8 cellular contexts compared by ENCODE assay signal in the genomic region with DNA sequence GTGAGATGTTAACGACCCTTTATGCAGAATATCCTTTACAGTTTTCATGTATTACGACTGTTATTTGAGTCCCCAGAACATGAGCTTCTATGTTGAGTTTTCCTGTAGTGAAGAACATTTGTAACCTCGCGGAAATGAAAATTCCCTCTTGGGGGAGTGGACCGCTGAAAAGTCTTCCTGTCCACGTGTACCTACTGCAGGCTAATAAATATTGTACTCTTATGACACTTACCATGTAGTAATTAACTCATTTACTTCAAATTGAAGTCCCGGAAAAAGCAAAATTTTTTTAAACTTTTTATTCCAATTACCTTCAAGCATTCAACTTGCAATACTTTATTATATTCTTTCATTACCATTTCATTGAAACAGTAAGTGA. TPM values are rescaled to one million over a fixed set of nuclear protein-coding genes. Genes with fewer than 3 reads are reported as not detected.
DNase-seq lines count a peak whose midpoint lies in the region; ATAC-seq, FAIRE-seq and TF ChIP-seq lines count a peak whose summit lies in the region.

No MANE protein-coding gene starts in this region.

- H3K4me1 ChIP-seq in kidney (ENCODE audit: control insufficient read depth in 1 of 2, insufficient read depth in 1 of 2, low read depth in 1 of 2, low read length in 2 of 2): peaks cover 0 to 22% of the 10 kb centered on the region in 2 donors
- H3K4me1 ChIP-seq in thymus (ENCODE audit: control insufficient read depth, insufficient read depth, low read length): peaks cover 13% of the 10 kb centered on the region

- H3K36me3 Mint-ChIP-seq in activated CD4-positive, alpha-beta T cell treated with anti-CD3 and anti-CD28 coated beads, Interleukin-2, amount 10 ng/mL, durations not matched to agents 7 days and 5 days (ENCODE audit: low read depth): peaks cover 2% of the 10 kb centered on the region
- H3K36me3 Mint-ChIP-seq in activated naive CD4-positive, alpha-beta T cell treated with anti-CD3 and anti-CD28 coated beads, Interleukin-2, amount 50 U/mL, for 72 hours: peaks cover 15 to 23% of the 10 kb centered on the region in 2 donors

- H3K36me3 ChIP-seq in kidney (ENCODE audit: control insufficient read depth in 1 of 2, insufficient read depth in 2 of 2, low read length in 2 of 2) (no peaks in the 10 kb centered on the region), thymus (ENCODE audit: control insufficient read depth, insufficient read depth) (no peaks in the 10 kb centered on the region)

- peaks cover 36% of the 10 kb centered on the region for H3K4me1 Mint-ChIP-seq in activated CD4-positive, alpha-beta T cell treated with anti-CD3 and anti-CD28 coated beads, Interleukin-2, amount 10 ng/mL, durations not matched to agents 7 days and 5 days

- POLR2A ChIA-PET in activated CD4-positive, alpha-beta T cell treated with anti-CD3 and anti-CD28 coated beads, Interleukin-2, amount 10 ng/mL, durations not matched to agents 7 days and 5 days (lab: Charles Lee): no interaction called here

- peak overlapping the region; percentile 62 to 78 for H3K9ac ChIP-seq in kidney (ENCODE audit: low read length in 2 of 2)

- H3K4me3 ChIP-seq in kidney (ENCODE audit: low read length in 2 of 2) (peak overlapping the region; percentile 94 to 98), thymus (ENCODE audit: low read length) (peak overlapping the region; percentile 77)

- intact Hi-C loops in kidney (cut with DNase I): no loop called here

- WGBS in thymus: 4% methylated on average over 7 of the region's 7 CpGs

- H3K27ac ChIP-seq in kidney (ENCODE audit: low read depth in 2 of 2, low read length in 2 of 2) (no peak overlapping the region), thymus (ENCODE audit: low read depth) (peak overlapping the region; percentile 21)

- FAIRE-seq in kidney (lab: Jason Lieb, UNC): no peak

- no peaks in the 10 kb centered on the region for H3K27me3 Mint-ChIP-seq in activated CD4-positive, alpha-beta T cell treated with anti-CD3 and anti-CD28 coated beads, Interleukin-2, amount 10 ng/mL, durations not matched to agents 7 days and 5 days

- no peaks in the 10 kb centered on the region for H3K27me3 ChIP-seq in thymus (ENCODE audit: control insufficient read depth, insufficient read depth)

- TF ChIP-seq CTCF in kidney (IDR thresholded peaks at IDR 0.05; ENCODE audit: borderline replicate concordance, extremely low read depth, insufficient read depth): no peak

- DNase-seq in activated CD4-positive, alpha-beta T cell treated with anti-CD3 and anti-CD28 coated beads, Interleukin-2, amount 10 ng/mL, durations not matched to agents 7 days and 5 days: no peak
- no peak for DNase-seq in activated CD4-positive, alpha-beta T cell treated with anti-CD3 and anti-CD28 coated beads, Interleukin-2, amount 50 U/mL, for 4 hours
- no peak for DNase-seq in activated naive CD4-positive, alpha-beta T cell treated with anti-CD3 and anti-CD28 coated beads, Interleukin-2, amount 50 U/mL, for 72 hours (ENCODE audit: low spot score in 2 of 2)
- DNase-seq in kidney: no peak
- DNase-seq in SW 1271 (lab: John Stamatoyannopoulos, UW): no peak
- DNase-seq in NCI-H526 treated with DMSO at 0.1 percent for 48 hours (lab: John Stamatoyannopoulos, UW): no peak

- H3K9me3 ChIP-seq in kidney (ENCODE audit: control insufficient read depth in 1 of 2, low read length in 2 of 2) (no peaks in the 10 kb centered on the region), thymus (ENCODE audit: control insufficient read depth) (no peaks in the 10 kb centered on the region)

- CTCF ChIA-PET in activated CD4-positive, alpha-beta T cell treated with anti-CD3 and anti-CD28 coated beads, Interleukin-2, amount 10 ng/mL, durations not matched to agents 7 days and 5 days (lab: Charles Lee): interaction anchor here (0.7 to 1.5 kb wide), 2 partner anchors 21 to 50 kb away, joined by 4 read pairs; partner anchors contain the start of gene CHAC2

- H3K4me3 Mint-ChIP-seq in activated CD4-positive, alpha-beta T cell treated with anti-CD3 and anti-CD28 coated beads, Interleukin-2, amount 10 ng/mL, durations not matched to agents 7 days and 5 days: peak overlapping the region; percentile 86

- no peaks in the 10 kb centered on the region for H3K9me3 Mint-ChIP-seq in activated CD4-positive, alpha-beta T cell treated with anti-CD3 and anti-CD28 coated beads, Interleukin-2, amount 10 ng/mL, durations not matched to agents 7 days and 5 days
- H3K9me3 Mint-ChIP-seq in activated naive CD4-positive, alpha-beta T cell treated with anti-CD3 and anti-CD28 coated beads, Interleukin-2, amount 50 U/mL, for 72 hours: no peaks in the 10 kb centered on the region

- ATAC-seq in activated naive CD4-positive, alpha-beta T cell treated with anti-CD3 and anti-CD28 coated beads, Interleukin-2, amount 50 U/mL, for 72 hours: no peak
- ATAC-seq in HG02798 (IDR thresholded peaks at IDR 0.05; ENCODE audit: poor library complexity, unreplicated experiment): no peak

- peak overlapping the region; percentile 99 for H3K27ac Mint-ChIP-seq in activated CD4-positive, alpha-beta T cell treated with anti-CD3 and anti-CD28 coated beads, Interleukin-2, amount 10 ng/mL, durations not matched to agents 7 days and 5 days
- peak overlapping the region; percentile 94 to 98 for H3K27ac Mint-ChIP-seq in activated naive CD4-positive, alpha-beta T cell treated with anti-CD3 and anti-CD28 coated beads, Interleukin-2, amount 50 U/mL, for 72 hours

RNA-seq across cellular contexts. Expression of gene ERLEC1, which starts 1.1 kb away (rescaled TPM):
- 10 to 100 TPM; 22.7 to 23.2 TPM for total RNA-seq in activated CD4-positive, alpha-beta T cell treated with anti-CD3 and anti-CD28 coated beads, Interleukin-2, amount 10 ng/mL, durations not matched to agents 7 days and 5 days
- 10 to 100 TPM; 17.7 to 25.4 TPM for total RNA-seq in activated naive CD4-positive, alpha-beta T cell treated with anti-CD3 and anti-CD28 coated beads, Interleukin-2, amount 50 U/mL, for 72 hours
- total RNA-seq in kidney: 43.7 TPM
- polyA plus RNA-seq in kidney (ENCODE audit: insufficient read depth, low read depth, low replicate concordance) (39.9 TPM), thymus (34.4 TPM)

RNA-seq across cellular contexts. Expression of gene ASB3, which starts 1.1 kb away (rescaled TPM):
- 10 to 100 TPM; 20.2 to 23.3 TPM for total RNA-seq in activated CD4-positive, alpha-beta T cell treated with anti-CD3 and anti-CD28 coated beads, Interleukin-2, amount 10 ng/mL, durations not matched to agents 7 days and 5 days
- total RNA-seq in activated naive CD4-positive, alpha-beta T cell treated with anti-CD3 and anti-CD28 coated beads, Interleukin-2, amount 50 U/mL, for 72 hours: 10 to 100 TPM; 29.7 to 34.1 TPM
- 20.1 TPM for total RNA-seq in kidney
- polyA plus RNA-seq in kidney (ENCODE audit: insufficient read depth, low read depth, low replicate concordance) (8.0 TPM), thymus (25.1 TPM)

RNA-seq across cellular contexts. Expression of gene CHAC2, which starts 20.3 kb away (rescaled TPM):
- 10 to 100 TPM; 12.3 to 12.6 TPM for total RNA-seq in activated CD4-positive, alpha-beta T cell treated with anti-CD3 and anti-CD28 coated beads, Interleukin-2, amount 10 ng/mL, durations not matched to agents 7 days and 5 days
- 1 to 10 TPM; 5.0 to 8.4 TPM for total RNA-seq in activated naive CD4-positive, alpha-beta T cell treated with anti-CD3 and anti-CD28 coated beads, Interleukin-2, amount 50 U/mL, for 72 hours
- 1.6 TPM for total RNA-seq in kidney
- 3.7 TPM for polyA plus RNA-seq in kidney (ENCODE audit: insufficient read depth, low read depth, low replicate concordance)
- 3.7 TPM for polyA plus RNA-seq in thymus
